ENCODE assay signal across 17 cellular contexts in the genomic region with DNA sequence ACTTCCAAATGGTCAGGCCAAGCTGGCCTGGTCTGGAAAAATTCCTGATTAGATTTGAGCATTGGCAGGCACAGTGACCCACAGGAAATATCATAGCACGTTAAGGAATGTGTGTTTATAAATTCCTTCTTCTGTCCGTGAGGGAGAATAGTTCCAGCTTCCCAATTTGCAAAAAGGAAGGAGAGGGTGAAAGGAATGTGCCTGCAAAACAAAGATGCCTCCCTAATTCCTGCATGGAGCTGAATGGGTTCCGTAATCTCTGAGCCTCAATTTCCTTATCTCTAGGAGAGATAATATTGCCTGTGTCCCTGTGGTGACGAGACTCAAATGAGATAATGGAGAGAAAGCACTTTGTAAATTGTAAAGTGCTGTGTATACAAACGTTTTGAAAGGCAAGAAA.
DNase-seq lines count a peak whose midpoint lies in the region; ATAC-seq lines count a peak whose summit lies in the region.
"Had no signal": no experiment of that assay in that cellular context is flagged by ENCODE, and none has a peak within 500 bp of the region (broad histone marks: within the 10 kb centered on the region; RNA-seq: fewer than 3 reads in every experiment).

No MANE protein-coding gene starts in this region.

- H3K18ac ChIP-seq in mesenchymal stem cell (ENCODE audit: low read depth in 1 of 2, low read length in 2 of 2): no peak overlapping the region

- peak overlapping the region in 1 of 2 experiments; percentile 11 for H2BK12ac ChIP-seq in mesenchymal stem cell (ENCODE audit: low read length in 2 of 2)

- no peak overlapping the region for H2AFZ ChIP-seq in mesenchymal stem cell (ENCODE audit: low read depth, low read length)

- H2BK120ac ChIP-seq in mesenchymal stem cell (ENCODE audit: low read depth, low read length): no peak overlapping the region

- H3K4me3 Mint-ChIP-seq in activated T-cell treated with anti-CD3 and anti-CD28 coated beads, Interleukin-2, amount 50 U/mL, for 72 hours: no peak overlapping the region
- H3K4me3 Mint-ChIP-seq: T-helper 1 cell treated with Interleukin-12 subunit alpha and Interleukin-12 subunit beta and Interleukin-4 antibody, amounts not matched to agents 30 μg/mL and 1 μg/mL, for 36 hours had no signal

- DNase-seq in AG08395 (ENCODE audit: low spot score) (peak; percentile 74), dermis blood vessel endothelial cell (peak; percentile 78), mesenchymal stem cell (peak; percentile 35), NCI-H1694 (lab: John Stamatoyannopoulos, UW) (no peak)
- no peak for DNase-seq in activated T-cell treated with anti-CD3 and anti-CD28 coated beads, Interleukin-2, amount 50 U/mL, for 72 hours
- DNase-seq: activated naive CD4-positive, alpha-beta T cell treated with anti-CD3 and anti-CD28 coated beads, Interleukin-2, amount 50 U/mL, for 16 hours; BE2C; head of caudate nucleus; KBM-7; NCI-H2081 treated with DMSO at 0.1 percent for 48 hours; stimulated activated CD4-positive, alpha-beta T cell treated with anti-CD3 and anti-CD28 coated beads, Interleukin-4, amount 100 ng/mL, for 4 hours; stimulated activated naive CD4-positive, alpha-beta T cell treated with Interleukin-2 at 50 U/mL for 16 hours had no signal

- H2BK5ac ChIP-seq in mesenchymal stem cell (ENCODE audit: low read depth, low read length, poor library complexity, severe bottlenecking): no peak overlapping the region

- no peaks in the 10 kb centered on the region for H3K36me3 Mint-ChIP-seq in activated T-cell treated with anti-CD3 and anti-CD28 coated beads, Interleukin-2, amount 50 U/mL, for 72 hours (ENCODE audit: insufficient read depth in 2 of 2)

- H2AK5ac ChIP-seq in mesenchymal stem cell (ENCODE audit: low read length, severe bottlenecking): no peak overlapping the region

- H3K4me1 ChIP-seq in HUES48 (ENCODE audit: control insufficient read depth, insufficient read depth, low read length) (peaks cover 13% of the 10 kb centered on the region), mesenchymal stem cell (ENCODE audit: control insufficient read depth, insufficient read depth, low read depth, low read length) (no peaks in the 10 kb centered on the region)
- H3K4me1 ChIP-seq: BE2C, prostate gland had no signal

- H3K4me1 Mint-ChIP-seq in activated T-cell treated with anti-CD3 and anti-CD28 coated beads, Interleukin-2, amount 50 U/mL, for 72 hours (ENCODE audit: low read depth): no peaks in the 10 kb centered on the region

- peaks cover 24% of the 10 kb centered on the region for H3K27me3 Mint-ChIP-seq in activated T-cell treated with anti-CD3 and anti-CD28 coated beads, Interleukin-2, amount 50 U/mL, for 72 hours (ENCODE audit: low read depth)

- H3K27ac ChIP-seq in HUES48 (ENCODE audit: low read depth, low read length): peak overlapping the region; percentile 33
- H3K27ac ChIP-seq in mesenchymal stem cell (ENCODE audit: low read length, poor library complexity, severe bottlenecking): no peak overlapping the region
- H3K27ac ChIP-seq: prostate gland had no signal

- ATAC-seq in GM18498 (IDR thresholded peaks at IDR 0.05; ENCODE audit: unreplicated experiment) (no peak), GM18517 (IDR thresholded peaks at IDR 0.05; ENCODE audit: unreplicated experiment) (no peak)
- ATAC-seq in activated T-cell treated with anti-CD3 and anti-CD28 coated beads, Interleukin-2, amount 50 U/mL, for 72 hours (replicated peaks in 1 of 2): no peak

- peak overlapping the region; percentile 14; the same call in 1 of the 2 replicates for H3K9ac ChIP-seq in HUES48 (ENCODE audit: low read depth, low read length)
- no peak overlapping the region for H3K9ac ChIP-seq in mesenchymal stem cell (ENCODE audit: low read length)

- H2BK15ac ChIP-seq in mesenchymal stem cell (ENCODE audit: low read depth, poor library complexity, severe bottlenecking): no peak overlapping the region

- H3K4ac ChIP-seq in mesenchymal stem cell (ENCODE audit: low read depth in 1 of 2, low read length in 2 of 2): no peak overlapping the region

- H3K27ac Mint-ChIP-seq in activated T-cell treated with anti-CD3 and anti-CD28 coated beads, Interleukin-2, amount 50 U/mL, for 72 hours: no peak overlapping the region
- H3K27ac Mint-ChIP-seq: T-helper 1 cell treated with Interleukin-12 subunit alpha and Interleukin-12 subunit beta and Interleukin-4 antibody, amounts not matched to agents 30 μg/mL and 1 μg/mL, for 36 hours had no signal

- H4K91ac ChIP-seq in mesenchymal stem cell (ENCODE audit: low read length): no peak overlapping the region

- H3K9me3 Mint-ChIP-seq in activated T-cell treated with anti-CD3 and anti-CD28 coated beads, Interleukin-2, amount 50 U/mL, for 72 hours: no peaks in the 10 kb centered on the region
- H3K9me3 Mint-ChIP-seq: T-helper 1 cell treated with Interleukin-12 subunit alpha and Interleukin-12 subunit beta and Interleukin-4 antibody, amounts not matched to agents 30 μg/mL and 1 μg/mL, for 36 hours had no signal

- H3K4me2 ChIP-seq in mesenchymal stem cell (ENCODE audit: low read length, poor library complexity, severe bottlenecking): no peak overlapping the region

- no peak overlapping the region for H3K23ac ChIP-seq in mesenchymal stem cell (ENCODE audit: low read length in 2 of 2)

- no peaks in the 10 kb centered on the region for H3K79me1 ChIP-seq in mesenchymal stem cell (replicated peaks; ENCODE audit: low read length, poor library complexity, severe bottlenecking)

- H3K36me3 ChIP-seq in HUES48 (ENCODE audit: control insufficient read depth, insufficient read depth, low read length) (no peaks in the 10 kb centered on the region), mesenchymal stem cell (ENCODE audit: control insufficient read depth in 1 of 2, insufficient read depth in 2 of 2, low read depth in 1 of 2, low read length in 2 of 2) (peaks cover 0 to 40% of the 10 kb centered on the region in 2 experiments)
- H3K36me3 ChIP-seq: BE2C, prostate gland had no signal

- H4K8ac ChIP-seq in mesenchymal stem cell (ENCODE audit: low read length): no peak overlapping the region

- H3K27me3 ChIP-seq in HUES48 (ENCODE audit: control insufficient read depth, insufficient read depth, low read length): no peaks in the 10 kb centered on the region
- peaks cover 0 to 12% of the 10 kb centered on the region in 2 experiments for H3K27me3 ChIP-seq in mesenchymal stem cell (ENCODE audit: control insufficient read depth in 1 of 2, insufficient read depth in 1 of 2, low read length in 2 of 2)

- H3K9me3 ChIP-seq in HUES48 (ENCODE audit: control insufficient read depth, insufficient read depth, low read length): no peaks in the 10 kb centered on the region
- H3K9me3 ChIP-seq in mesenchymal stem cell (ENCODE audit: control insufficient read depth, low read length): no peaks in the 10 kb centered on the region
- H3K9me3 ChIP-seq: BE2C, prostate gland had no signal

- H3K14ac ChIP-seq in mesenchymal stem cell (ENCODE audit: low read length in 2 of 2): no peak overlapping the region

- WGBS in mesenchymal stem cell: 2% methylated on average over 5 of the region's 5 CpGs

- peak overlapping the region; percentile 11; the same call in 1 of the 2 replicates for H3K4me3 ChIP-seq in HUES48 (ENCODE audit: low read depth, low read length)
- no peak overlapping the region for H3K4me3 ChIP-seq in mesenchymal stem cell (ENCODE audit: insufficient read depth in 1 of 2, low read depth in 1 of 2, low read length in 2 of 2)
- H3K4me3 ChIP-seq: prostate gland had no signal

Comparison
In these comparisons a context has a peak if more than half of its experiments do, and no peak if none do; other contexts are left out.
1. DNase-seq: peak in AG08395 (single experiment), dermis blood vessel endothelial cell (single experiment) and mesenchymal stem cell (single experiment); none in NCI-H1694 (single experiment) and activated T-cell treated with anti-CD3 and anti-CD28 coated beads, Interleukin-2, amount 50 U/mL, for 72 hours (0 of 2).